ENCODE assay signal across 22 cellular contexts in genomic region chr15:58677426-58677825, GRCh38.
DNase-seq lines count a peak whose midpoint lies in the region; FAIRE-seq and TF ChIP-seq lines count a peak whose summit lies in the region.
"Had no signal": no experiment of that assay in that cellular context is flagged by ENCODE, and none has a peak within 500 bp of the region (broad histone marks: within the 10 kb centered on the region; RNA-seq: fewer than 3 reads in every experiment).

No MANE protein-coding gene starts in this region.

- H3K4me1 ChIP-seq in A673 (ENCODE audit: insufficient read depth, low read length, poor library complexity, severe bottlenecking) = no peaks in the 10 kb centered on the region
- no peaks in the 10 kb centered on the region for H3K4me1 ChIP-seq in esophagus squamous epithelium

- FAIRE-seq in H54 (lab: Jason Lieb, UNC) = no peak
- FAIRE-seq: endothelial cell of umbilical vein had no signal

- DNase-seq in A673 (ENCODE audit: low spot score) (no peak), LNCaP clone FGC (ENCODE audit: low read depth) (no peak), cerebellar cortex (ENCODE audit: low spot score) (peak; percentile 73), medulla oblongata (ENCODE audit: extremely low spot score) (peak; percentile 54), H54 (ENCODE audit: insufficient read length, low spot score) (no peak), esophagus squamous epithelium (lab: John Stamatoyannopoulos, UW) (no peak)
- DNase-seq in activated CD4-positive, alpha-beta memory T cell treated with anti-CD3 and anti-CD28 coated beads, Interleukin-2, amount 10 ng/mL, durations not matched to agents 7 days and 5 days = no peak
- DNase-seq: activated CD4-positive, alpha-beta T cell treated with anti-CD3 and anti-CD28 coated beads, Interleukin-2, amount 10 ng/mL, durations not matched to agents 24 days and 14 days; activated naive CD4-positive, alpha-beta T cell treated with anti-CD3 and anti-CD28 coated beads, Interleukin-2, amount 10 ng/mL, durations not matched to agents 7 days and 5 days; activated T-cell treated with anti-CD3 and anti-CD28 coated beads for 4 hours; BE2C; Calu3; left lung; MM.1S; NCI-H446; SIG-M5; sigmoid colon; stimulated activated naive CD8-positive, alpha-beta T cell treated with anti-CD3 and anti-CD28 coated beads, Interleukin-15, amount 100 ng/mL, for 72 hours had no signal

- POLR2A ChIA-PET in A673 (lab: Charles Lee; ENCODE audit: low non-redundant PET) = no interaction called here
- POLR2A ChIA-PET in activated CD4-positive, alpha-beta memory T cell treated with anti-CD3 and anti-CD28 coated beads, Interleukin-2, amount 10 ng/mL, durations not matched to agents 7 days and 5 days (lab: Charles Lee) = no interaction called here

- H3K4me1 Mint-ChIP-seq in activated CD4-positive, alpha-beta memory T cell treated with anti-CD3 and anti-CD28 coated beads, Interleukin-2, amount 10 ng/mL, durations not matched to agents 7 days and 5 days = peaks cover 5% of the 10 kb centered on the region

- H3K27me3 Mint-ChIP-seq in activated CD4-positive, alpha-beta memory T cell treated with anti-CD3 and anti-CD28 coated beads, Interleukin-2, amount 10 ng/mL, durations not matched to agents 7 days and 5 days = no peaks in the 10 kb centered on the region
- H3K27me3 Mint-ChIP-seq: activated CD4-positive, alpha-beta T cell treated with anti-CD3 and anti-CD28 coated beads, Interleukin-2, amount 10 ng/mL, durations not matched to agents 24 days and 14 days; activated naive CD4-positive, alpha-beta T cell treated with anti-CD3 and anti-CD28 coated beads, Interleukin-2, amount 10 ng/mL, durations not matched to agents 7 days and 5 days; stimulated activated naive CD8-positive, alpha-beta T cell treated with anti-CD3 and anti-CD28 coated beads, Interleukin-15, amount 100 ng/mL, for 72 hours had no signal

- H3K27ac ChIP-seq in A673 (ENCODE audit: low read depth, low read length, poor library complexity, severe bottlenecking) (no peak overlapping the region), esophagus squamous epithelium (no peak overlapping the region)
- H3K27ac ChIP-seq: coronary artery, gastroesophageal sphincter, left lung, sigmoid colon had no signal

- peak; percentile 25; the same call in 1 of the 2 replicates for TF ChIP-seq CTCF in A673 (conservative IDR thresholded peaks at IDR 0.05; ENCODE audit: low read depth, low read length)
- peak; percentile 31 for TF ChIP-seq CTCF in LNCaP clone FGC (IDR thresholded peaks at IDR 0.05; ENCODE audit: control insufficient read depth, extremely low read depth, insufficient read depth)
- TF ChIP-seq CTCF in esophagus squamous epithelium (IDR thresholded peaks at IDR 0.05) = no peak

- 76 to 88% methylated on average over 1 of the region's 1 CpG for WGBS in esophagus squamous epithelium, 2 donors

- no peak overlapping the region for H3K27ac Mint-ChIP-seq in activated CD4-positive, alpha-beta memory T cell treated with anti-CD3 and anti-CD28 coated beads, Interleukin-2, amount 10 ng/mL, durations not matched to agents 7 days and 5 days
- H3K27ac Mint-ChIP-seq: activated CD4-positive, alpha-beta T cell treated with anti-CD3 and anti-CD28 coated beads, Interleukin-2, amount 10 ng/mL, durations not matched to agents 24 days and 14 days; activated naive CD4-positive, alpha-beta T cell treated with anti-CD3 and anti-CD28 coated beads, Interleukin-2, amount 10 ng/mL, durations not matched to agents 7 days and 5 days; GM23338 had no signal

- H3K27me3 ChIP-seq in A673 (replicated peaks; ENCODE audit: insufficient read depth, low read depth, low read length, poor library complexity) (no peaks in the 10 kb centered on the region), esophagus squamous epithelium (no peaks in the 10 kb centered on the region)
- H3K27me3 ChIP-seq: BE2C, gastroesophageal sphincter, left lung, sigmoid colon had no signal

- no TSS peak for BruUV-seq in A673 (replicated peaks; lab: Mats Ljungman, UMichigan)

- CTCF ChIA-PET in A673 (lab: Charles Lee) = no interaction called here
- CTCF ChIA-PET in activated CD4-positive, alpha-beta memory T cell treated with anti-CD3 and anti-CD28 coated beads, Interleukin-2, amount 10 ng/mL, durations not matched to agents 7 days and 5 days (lab: Charles Lee) = interaction anchor here (1.0 to 1.4 kb wide), 2 partner anchors 93 to 408 kb away, joined by 3 to 5 read pairs; partner anchors contain the start of gene MINDY2

- H3K36me3 ChIP-seq in A673 (ENCODE audit: insufficient read depth, low read length, poor library complexity, severe bottlenecking) (no peaks in the 10 kb centered on the region), esophagus squamous epithelium (peaks cover 0 to 37% (median 0%) of the 10 kb centered on the region in 3 donors)
- H3K36me3 ChIP-seq: sigmoid colon had no signal

- H3K36me3 Mint-ChIP-seq in activated CD4-positive, alpha-beta memory T cell treated with anti-CD3 and anti-CD28 coated beads, Interleukin-2, amount 10 ng/mL, durations not matched to agents 7 days and 5 days (ENCODE audit: low read depth) = peaks cover 16% of the 10 kb centered on the region

- H3K9me3 Mint-ChIP-seq in activated CD4-positive, alpha-beta memory T cell treated with anti-CD3 and anti-CD28 coated beads, Interleukin-2, amount 10 ng/mL, durations not matched to agents 7 days and 5 days = no peaks in the 10 kb centered on the region
- H3K9me3 Mint-ChIP-seq: activated CD4-positive, alpha-beta T cell treated with anti-CD3 and anti-CD28 coated beads, Interleukin-2, amount 10 ng/mL, durations not matched to agents 24 days and 14 days; activated naive CD4-positive, alpha-beta T cell treated with anti-CD3 and anti-CD28 coated beads, Interleukin-2, amount 10 ng/mL, durations not matched to agents 7 days and 5 days; GM23338; stimulated activated naive CD8-positive, alpha-beta T cell treated with anti-CD3 and anti-CD28 coated beads, Interleukin-15, amount 100 ng/mL, for 72 hours had no signal

- no peak for TF ChIP-seq POLR2A in H54 (IDR thresholded peaks at IDR 0.05; ENCODE audit: low read depth, low read length)
- TF ChIP-seq POLR2A in esophagus squamous epithelium (IDR thresholded peaks at IDR 0.05) = no peak

- H3K4me3 Mint-ChIP-seq in activated CD4-positive, alpha-beta memory T cell treated with anti-CD3 and anti-CD28 coated beads, Interleukin-2, amount 10 ng/mL, durations not matched to agents 7 days and 5 days = no peak overlapping the region
- H3K4me3 Mint-ChIP-seq: activated CD4-positive, alpha-beta T cell treated with anti-CD3 and anti-CD28 coated beads, Interleukin-2, amount 10 ng/mL, durations not matched to agents 24 days and 14 days; activated naive CD4-positive, alpha-beta T cell treated with anti-CD3 and anti-CD28 coated beads, Interleukin-2, amount 10 ng/mL, durations not matched to agents 7 days and 5 days; GM23338; stimulated activated naive CD8-positive, alpha-beta T cell treated with anti-CD3 and anti-CD28 coated beads, Interleukin-15, amount 100 ng/mL, for 72 hours had no signal

- H3K4me3 ChIP-seq in A673 (ENCODE audit: low read depth, low read length, poor library complexity, severe bottlenecking) (no peak overlapping the region), LNCaP clone FGC (ENCODE audit: low read depth, low read length) (no peak overlapping the region), esophagus squamous epithelium (no peak overlapping the region)
- H3K4me3 ChIP-seq: coronary artery, gastroesophageal sphincter, GM23338, left lung, sigmoid colon had no signal

- H3K9me3 ChIP-seq in A673 (ENCODE audit: low read depth, low read length, poor library complexity, severe bottlenecking) (no peaks in the 10 kb centered on the region), esophagus squamous epithelium (no peaks in the 10 kb centered on the region)
- H3K9me3 ChIP-seq: BE2C, gastroesophageal sphincter, left lung, sigmoid colon had no signal

- intact Hi-C loops in A673 (cut with micrococcal nuclease; ENCODE audit: unreplicated experiment) (no loop called here), esophagus squamous epithelium (cut with DNase I) (no loop called here)

Comparison
In these comparisons a context has a peak if more than half of its experiments do, and no peak if none do; other contexts are left out.
1. DNase-seq: peak in cerebellar cortex (single experiment) and medulla oblongata (single experiment); none in A673 (single experiment), LNCaP clone FGC (single experiment), H54 (single experiment), esophagus squamous epithelium (single experiment) and activated CD4-positive, alpha-beta memory T cell treated with anti-CD3 and anti-CD28 coated beads, Interleukin-2, amount 10 ng/mL, durations not matched to agents 7 days and 5 days (single experiment).
2. CTCF ChIP-seq: peak in A673 (single experiment) and LNCaP clone FGC (single experiment); none in esophagus squamous epithelium (0 of 6).